In the genomic region with DNA sequence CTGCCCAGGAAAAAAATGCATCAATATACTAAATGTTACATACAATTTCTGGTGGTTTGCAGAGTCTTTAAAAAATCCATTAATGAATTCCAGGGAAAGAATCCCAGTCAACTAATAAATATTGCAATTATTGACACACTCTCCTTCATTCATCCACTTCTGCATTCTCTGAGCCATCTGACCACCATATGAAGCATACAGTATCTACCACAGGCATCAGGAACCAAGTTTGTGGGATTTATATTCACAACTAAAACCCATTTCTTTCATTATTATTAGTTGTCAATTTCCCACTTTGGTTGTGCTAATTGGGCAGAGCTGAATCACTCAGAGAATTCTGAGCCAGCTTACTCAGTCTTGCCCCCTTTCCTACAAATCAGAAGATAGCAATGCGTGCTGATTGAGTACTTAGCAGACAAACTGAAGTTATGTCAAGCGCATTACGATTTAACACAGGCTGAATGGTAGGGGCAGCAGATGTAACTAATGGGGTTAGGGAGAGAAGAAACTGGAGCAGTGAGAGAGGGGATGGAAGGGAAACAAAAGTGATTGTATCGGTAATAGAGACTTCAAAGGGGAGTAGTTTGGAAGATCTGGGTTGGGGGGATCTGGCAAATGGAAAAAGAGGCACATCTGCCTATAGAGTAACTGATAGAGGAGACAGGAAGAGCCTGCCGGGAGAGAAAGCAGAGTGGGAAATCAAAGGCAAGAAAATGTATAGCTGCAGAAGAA, we compare ENCODE assay signal across 23 cellular contexts. TPM values are rescaled to one million over a fixed set of nuclear protein-coding genes. Genes with fewer than 3 reads are reported as not detected.
A peak's percentile ranks its signal among the peaks of the same experiment; 100 is the strongest.
DNase-seq lines count a peak whose midpoint lies in the region; ATAC-seq and TF ChIP-seq lines count a peak whose summit lies in the region.
"Had no signal": no experiment of that assay in that cellular context is flagged by ENCODE, and none has a peak within 500 bp of the region (broad histone marks: within the 10 kb centered on the region; RNA-seq: fewer than 3 reads in every experiment).

No MANE protein-coding gene starts in this region.

- H3K4me3 ChIP-seq in CD8-positive, alpha-beta memory T cell (ENCODE audit: low read length) = no peak overlapping the region
- H3K4me3 ChIP-seq in smooth muscle cell = no peak overlapping the region
- H3K4me3 ChIP-seq in CD4-positive, alpha-beta memory T cell (ENCODE audit: low read length in 2 of 2) = no peak overlapping the region
- H3K4me3 ChIP-seq: cardiac muscle cell, gastrocnemius medialis, GM23338, thyroid gland had no signal

- H3F3A ChIP-seq in smooth muscle cell (ENCODE audit: low read depth) = peaks cover 10% of the 10 kb centered on the region

- peaks cover 7% of the 10 kb centered on the region for H3K4me1 ChIP-seq in CD8-positive, alpha-beta memory T cell (ENCODE audit: insufficient read depth, low read length)
- H3K4me1 ChIP-seq in smooth muscle cell (ENCODE audit: low read depth) = peaks cover 50% of the 10 kb centered on the region
- H3K4me1 ChIP-seq in CD4-positive, alpha-beta memory T cell (ENCODE audit: insufficient read depth, low read length) = no peaks in the 10 kb centered on the region
- H3K4me1 ChIP-seq: thyroid gland had no signal

- intact Hi-C loops in CD4-positive, alpha-beta memory T cell (cut with micrococcal nuclease) = no loop called here

- CTCF ChIA-PET in CD8-positive, alpha-beta memory T cell (lab: Charles Lee) = no interaction called here
- CTCF ChIA-PET in CD4-positive, alpha-beta memory T cell (lab: Charles Lee; ENCODE audit: partially characterized antibody) = no interaction called here

- H3K4me1 Mint-ChIP-seq in CD8-positive, alpha-beta memory T cell = peaks cover 16 to 53% (median 27%) of the 10 kb centered on the region in 3 donors
- peaks cover 0 to 4% (median 0%) of the 10 kb centered on the region in 4 donors for H3K4me1 Mint-ChIP-seq in CD4-positive, alpha-beta memory T cell

- POLR2A ChIA-PET in CD8-positive, alpha-beta memory T cell (lab: Charles Lee) = no interaction called here
- POLR2A ChIA-PET in CD4-positive, alpha-beta memory T cell (lab: Charles Lee; ENCODE audit: partially characterized antibody) = no interaction called here

- H3K4me2 ChIP-seq in smooth muscle cell = no peak overlapping the region
- H3K4me2 ChIP-seq: GM23338 had no signal

- H3K36me3 ChIP-seq in CD8-positive, alpha-beta memory T cell (ENCODE audit: insufficient read depth, low read length) = no peaks in the 10 kb centered on the region
- no peaks in the 10 kb centered on the region for H3K36me3 ChIP-seq in smooth muscle cell (ENCODE audit: low read depth)
- H3K36me3 ChIP-seq in CD4-positive, alpha-beta memory T cell (ENCODE audit: insufficient read depth, low read length) = no peaks in the 10 kb centered on the region
- H3K36me3 ChIP-seq: cardiac muscle cell, gastrocnemius medialis, thyroid gland had no signal

- H3K36me3 Mint-ChIP-seq in CD8-positive, alpha-beta memory T cell = peaks cover 0 to 3% (median 0%) of the 10 kb centered on the region in 3 donors
- no peaks in the 10 kb centered on the region for H3K36me3 Mint-ChIP-seq in CD4-positive, alpha-beta memory T cell

- H2AFZ ChIP-seq in smooth muscle cell (ENCODE audit: low read depth) = no peak overlapping the region
- H2AFZ ChIP-seq: GM23338 had no signal

- no peaks in the 10 kb centered on the region for H3K9me3 ChIP-seq in CD8-positive, alpha-beta memory T cell (ENCODE audit: low read length)
- no peaks in the 10 kb centered on the region for H3K9me3 ChIP-seq in smooth muscle cell (replicated peaks; ENCODE audit: low read depth)
- H3K9me3 ChIP-seq in CD4-positive, alpha-beta memory T cell (ENCODE audit: control insufficient read depth in 1 of 2, low read length in 2 of 2) = no peaks in the 10 kb centered on the region
- H3K9me3 ChIP-seq: gastrocnemius medialis, thyroid gland had no signal

- peaks cover 100% of the 10 kb centered on the region for H3K79me2 ChIP-seq in smooth muscle cell (ENCODE audit: low read depth)

- no peaks in the 10 kb centered on the region for H3K27me3 Mint-ChIP-seq in CD8-positive, alpha-beta memory T cell
- peaks cover 1 to 7% of the 10 kb centered on the region in 2 donors for H3K27me3 Mint-ChIP-seq in CD4-positive, alpha-beta memory T cell

- TF ChIP-seq CTCF in smooth muscle cell (IDR thresholded peaks at IDR 0.05; ENCODE audit: borderline replicate concordance, insufficient read depth, poor library complexity, severe bottlenecking) = no peak

- 48% methylated on average over 5 of the region's 5 CpGs for WGBS in smooth muscle cell (ENCODE audit: low lambda C conversion rate)

- peak overlapping the region in 5 of 8 donors; percentile 5 to 64 (median 26) for H3K27ac Mint-ChIP-seq in CD8-positive, alpha-beta memory T cell
- H3K27ac Mint-ChIP-seq in CD4-positive, alpha-beta memory T cell = no peak overlapping the region
- H3K27ac Mint-ChIP-seq: activated CD4-positive, alpha-beta T cell treated with anti-CD3 and anti-CD28 coated beads, Interleukin-2, amount 10 ng/mL, durations not matched to agents 24 days and 14 days; GM23338 had no signal

- no peaks in the 10 kb centered on the region for H3K9me3 Mint-ChIP-seq in CD8-positive, alpha-beta memory T cell
- no peaks in the 10 kb centered on the region for H3K9me3 Mint-ChIP-seq in CD4-positive, alpha-beta memory T cell
- H3K9me3 Mint-ChIP-seq: activated CD4-positive, alpha-beta T cell treated with anti-CD3 and anti-CD28 coated beads, Interleukin-2, amount 10 ng/mL, durations not matched to agents 24 days and 14 days; GM23338 had no signal

- H3K4me3 Mint-ChIP-seq in CD8-positive, alpha-beta memory T cell = peak overlapping the region in 3 of 7 donors; percentile 1 to 46 (median 30)
- H3K4me3 Mint-ChIP-seq in CD4-positive, alpha-beta memory T cell = no peak overlapping the region
- H3K4me3 Mint-ChIP-seq: activated CD4-positive, alpha-beta T cell treated with anti-CD3 and anti-CD28 coated beads, Interleukin-2, amount 10 ng/mL, durations not matched to agents 24 days and 14 days; GM23338 had no signal

- H3K9ac ChIP-seq in smooth muscle cell (ENCODE audit: low read depth) = no peak overlapping the region

- H3K27ac ChIP-seq in CD8-positive, alpha-beta memory T cell (ENCODE audit: low read depth, low read length) = no peak overlapping the region
- H3K27ac ChIP-seq in layer of hippocampus (ENCODE audit: low read depth, low read length) (peak overlapping the region; percentile 95), smooth muscle cell (ENCODE audit: low read depth) (peak overlapping the region; percentile 63)
- H3K27ac ChIP-seq in CD4-positive, alpha-beta memory T cell (ENCODE audit: low read depth, low read length) = no peak overlapping the region
- H3K27ac ChIP-seq: cardiac muscle cell, gastrocnemius medialis, thyroid gland had no signal

- H4K20me1 ChIP-seq in smooth muscle cell (ENCODE audit: low read depth) = peaks cover 98% of the 10 kb centered on the region

- ATAC-seq in GM21528 (IDR thresholded peaks at IDR 0.05; ENCODE audit: low FRiP score, unreplicated experiment) (no peak), GM18867 (IDR thresholded peaks at IDR 0.05; ENCODE audit: unreplicated experiment) (no peak)
- ATAC-seq: esophagus mucosa, gastrocnemius medialis, GM23338, Right ventricle myocardium inferior had no signal

- no peak for DNase-seq in CD8-positive, alpha-beta memory T cell
- DNase-seq in astrocyte of the hippocampus (ENCODE audit: low read depth, low spot score) (peak; percentile 9), smooth muscle cell (lab: John Stamatoyannopoulos, UW; ENCODE audit: unreplicated experiment) (no peak), D341Med (ENCODE audit: low spot score) (no peak)
- DNase-seq in CD4-positive, alpha-beta memory T cell = no peak
- DNase-seq: activated CD4-positive, alpha-beta T cell treated with anti-CD3 and anti-CD28 coated beads, Interleukin-2, amount 10 ng/mL, durations not matched to agents 24 days and 14 days; activated effector memory CD4-positive, alpha-beta T cell treated with anti-CD3 and anti-CD28 coated beads, Interleukin-2, amount 50 U/mL, for 16 hours; DMS79 treated with DMSO at 0.1 percent for 48 hours; gastrocnemius medialis; KG1; kidney; mesenchymal stem cell; NCI-H1694; NCI-H345; OCI-M1; thyroid gland had no signal

- H3K27me3 ChIP-seq in CD8-positive, alpha-beta memory T cell (ENCODE audit: insufficient read depth, low read length, poor library complexity, severe bottlenecking) = no peaks in the 10 kb centered on the region
- H3K27me3 ChIP-seq in layer of hippocampus (ENCODE audit: control insufficient read depth, insufficient read depth, low read length) (no peaks in the 10 kb centered on the region), smooth muscle cell (ENCODE audit: low read depth) (no peaks in the 10 kb centered on the region)
- H3K27me3 ChIP-seq in CD4-positive, alpha-beta memory T cell (ENCODE audit: insufficient read depth, low read length) = no peaks in the 10 kb centered on the region
- H3K27me3 ChIP-seq: cardiac muscle cell, gastrocnemius medialis, thyroid gland had no signal

RNA-seq across cellular contexts. Expression of gene ZEB2, which starts 52.3 kb away (rescaled TPM):
- 10 to 100 TPM; 32.7 to 35.8 TPM for total RNA-seq in CD8-positive, alpha-beta memory T cell
- polyA plus RNA-seq in CD8-positive, alpha-beta memory T cell = 20.6 TPM
- 148 and 158 TPM in 2 replicates for total RNA-seq in smooth muscle cell
- polyA plus RNA-seq in smooth muscle cell = 50.8 and 67.5 TPM in 2 replicates
- 1 to 10 TPM; 3.6 to 5.2 TPM for total RNA-seq in CD4-positive, alpha-beta memory T cell
- polyA plus RNA-seq in CD4-positive, alpha-beta memory T cell = 1 to 10 TPM in 1 of 2 donors, under 1 TPM in 1; 0.83 to 1.5 TPM
- total RNA-seq: GM23338 had no signal

Comparison
In these comparisons a context has a peak if more than half of its experiments do, and no peak if none do; other contexts are left out.
1. H3K27ac ChIP-seq: peak in layer of hippocampus (single experiment) and smooth muscle cell (single experiment); none in CD8-positive, alpha-beta memory T cell (single experiment) and CD4-positive, alpha-beta memory T cell (single experiment).
2. H3K27ac Mint-ChIP-seq: peak in CD8-positive, alpha-beta memory T cell (5 of 8); none in CD4-positive, alpha-beta memory T cell (0 of 7).
3. RNA of gene ZEB2, which starts 52.3 kb away (total RNA-seq): 148 to 158 TPM in smooth muscle cell and 32.7 to 35.8 TPM in CD8-positive, alpha-beta memory T cell; 3.6 to 5.2 TPM in CD4-positive, alpha-beta memory T cell; every median in the first group is over 4 times any median in the second.